ENCODE assay signal across 8 cellular contexts in the genomic region with DNA sequence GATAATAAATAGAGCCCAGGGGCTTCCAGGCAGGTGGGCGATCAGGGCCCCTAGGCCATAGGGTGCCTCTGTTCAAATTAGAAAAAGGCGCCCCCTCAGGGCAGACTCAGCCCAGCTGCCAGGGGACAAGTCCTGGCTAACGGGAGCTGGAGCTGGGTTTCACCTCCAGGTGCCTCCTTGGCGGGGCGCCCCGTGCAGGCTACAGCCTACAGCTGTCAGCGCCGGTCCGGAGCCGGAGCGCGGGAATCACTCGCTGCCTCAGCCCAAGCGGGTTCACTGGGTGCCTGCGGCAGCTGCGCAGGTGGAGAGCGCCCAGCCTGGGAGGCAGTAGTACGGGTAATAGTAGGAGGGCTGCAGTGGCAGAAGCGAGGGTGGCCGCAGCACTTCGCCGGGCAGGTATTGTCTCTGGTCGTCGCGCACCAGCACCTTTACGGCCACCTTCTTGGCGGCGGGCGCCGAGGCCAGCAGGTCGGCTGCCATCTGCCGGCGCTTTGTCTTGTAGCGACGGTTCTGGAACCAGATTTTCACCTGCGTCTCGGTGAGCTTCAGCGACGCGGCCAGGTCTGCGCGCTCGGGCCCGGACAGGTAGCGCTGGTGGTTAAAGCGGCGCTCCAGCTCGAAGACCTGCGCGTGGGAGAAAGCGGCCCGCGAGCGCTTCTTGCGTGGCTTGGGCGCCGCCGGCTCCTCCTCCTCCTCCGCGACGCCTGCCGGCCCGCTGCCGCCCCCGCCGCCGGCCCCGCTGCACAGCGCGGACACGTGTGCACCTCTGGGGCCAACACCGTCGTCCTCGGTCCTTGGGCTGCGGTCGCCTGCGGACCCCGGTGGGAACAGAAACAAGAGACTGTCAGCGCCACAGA. TPM values are rescaled to one million over a fixed set of nuclear protein-coding genes. Genes with fewer than 3 reads are reported as not detected.
A peak's percentile ranks its signal among the peaks of the same experiment; 100 is the strongest.
DNase-seq lines count a peak whose midpoint lies in the region; ATAC-seq and TF ChIP-seq lines count a peak whose summit lies in the region.

No MANE protein-coding gene starts in this region.

- peak overlapping the region in 9 of 10 experiments; percentile 27 to 58 (median 41); a peak in 17 of 20 replicates for H3K4me3 ChIP-seq in BLaER1 treated with 17β-estradiol and CSF1 and Interleukin-3, amounts not matched to agents 10 nM and 100 nM
- peak overlapping the region; percentile 14 to 16 for H3K4me3 ChIP-seq in vagina

- H3K27ac Mint-ChIP-seq in activated T-helper 17 cell treated with anti-CD3 and anti-CD28 coated beads, Interleukin-2, amount 50 U/mL, for 72 hours, result no peak overlapping the region

- no peaks in the 10 kb centered on the region; a peak in 2 of 22 replicates for H3K36me3 ChIP-seq in BLaER1 treated with 17β-estradiol and CSF1 and Interleukin-3, amounts not matched to agents 10 nM and 100 nM
- H3K36me3 ChIP-seq in vagina, result no peaks in the 10 kb centered on the region

- H3K27me3 Mint-ChIP-seq in activated T-helper 17 cell treated with anti-CD3 and anti-CD28 coated beads, Interleukin-2, amount 50 U/mL, for 72 hours, result peaks cover 64% of the 10 kb centered on the region

- H4K20me1 ChIP-seq in BLaER1 treated with 17β-estradiol and CSF1 and Interleukin-3, amounts not matched to agents 10 nM and 100 nM, result peaks cover 0 to 91% (median 81%) of the 10 kb centered on the region in 11 experiments; a peak in 17 of 22 replicates

- no peak for ATAC-seq in activated T-helper 17 cell treated with anti-CD3 and anti-CD28 coated beads, Interleukin-2, amount 50 U/mL, for 72 hours (replicated peaks)
- ATAC-seq in left colon (peak; percentile 60), GM18873 (IDR thresholded peaks at IDR 0.05; ENCODE audit: low FRiP score, unreplicated experiment) (no peak)

- H3K4me1 ChIP-seq in BLaER1 treated with 17β-estradiol and CSF1 and Interleukin-3, amounts not matched to agents 10 nM and 100 nM, result peaks cover 18 to 26% (median 23%) of the 10 kb centered on the region in 10 experiments; a peak in 19 of 20 replicates
- H3K4me1 ChIP-seq in vagina, result peaks cover 51% of the 10 kb centered on the region

- no peak overlapping the region for H3K9ac ChIP-seq in BLaER1 treated with 17β-estradiol and CSF1 and Interleukin-3, amounts not matched to agents 10 nM and 100 nM

- peaks cover 44 to 65% (median 55%) of the 10 kb centered on the region in 11 experiments for H3K9me3 ChIP-seq in BLaER1 treated with 17β-estradiol and CSF1 and Interleukin-3, amounts not matched to agents 10 nM and 100 nM (replicated peaks in 1 of 11)
- no peaks in the 10 kb centered on the region for H3K9me3 ChIP-seq in vagina

- peaks cover 44% of the 10 kb centered on the region for H3K36me3 Mint-ChIP-seq in activated T-helper 17 cell treated with anti-CD3 and anti-CD28 coated beads, Interleukin-2, amount 50 U/mL, for 72 hours (ENCODE audit: low read depth)

- TF ChIP-seq CTCF in GM20000 (IDR thresholded peaks at IDR 0.05; ENCODE audit: extremely low read depth, missing control alignments) (peak; percentile 21), vagina (IDR thresholded peaks at IDR 0.05) (no peak)

- H3K27ac ChIP-seq in BLaER1 treated with 17β-estradiol and CSF1 and Interleukin-3, amounts not matched to agents 10 nM and 100 nM, result no peak overlapping the region
- no peak overlapping the region for H3K27ac ChIP-seq in vagina

- H3K9me3 Mint-ChIP-seq in activated T-helper 17 cell treated with anti-CD3 and anti-CD28 coated beads, Interleukin-2, amount 50 U/mL, for 72 hours, result peaks cover 6% of the 10 kb centered on the region

- H3K27me3 ChIP-seq in BLaER1 treated with 17β-estradiol and CSF1 and Interleukin-3, amounts not matched to agents 10 nM and 100 nM, result peaks cover 100% of the 10 kb centered on the region in 11 experiments
- peaks cover 39% of the 10 kb centered on the region for H3K27me3 ChIP-seq in vagina

- H3K4me3 Mint-ChIP-seq in activated T-helper 17 cell treated with anti-CD3 and anti-CD28 coated beads, Interleukin-2, amount 50 U/mL, for 72 hours, result peak overlapping the region; percentile 27

- no peak for TF ChIP-seq POLR2A in vagina (IDR thresholded peaks at IDR 0.05)

- peak; percentile 73 for DNase-seq in GM20000 (ENCODE audit: low spot score)
- peak; percentile 48 to 69 for DNase-seq in left colon
- peak in 1 of 2 donors; percentile 83 for DNase-seq in vagina (ENCODE audit: extremely low spot score in 2 of 2)
- no peak for DNase-seq in medulla oblongata (ENCODE audit: extremely low spot score)
- no peak for DNase-seq in NCI-H128 (lab: John Stamatoyannopoulos, UW; ENCODE audit: unreplicated experiment)

- intact Hi-C loops in left colon (cut with DNase I, micrococcal nuclease) (loop anchor here (10.0 kb wide), 2 partner anchors 57 to 687 kb away; partner anchors contain the start of gene RAB28 (in 1 of the 2)), vagina (cut with DNase I) (no loop called here)

- H3K4me2 ChIP-seq in BLaER1 treated with 17β-estradiol and CSF1 and Interleukin-3, amounts not matched to agents 10 nM and 100 nM, result peak overlapping the region; percentile 33 to 83 (median 57)

- peaks cover 16% of the 10 kb centered on the region for H3K4me1 Mint-ChIP-seq in activated T-helper 17 cell treated with anti-CD3 and anti-CD28 coated beads, Interleukin-2, amount 50 U/mL, for 72 hours

RNA-seq across cellular contexts. Expression of gene NKX3-2, which starts 2.4 kb away (rescaled TPM):
- not detected for total RNA-seq in activated T-helper 17 cell treated with anti-CD3 and anti-CD28 coated beads, Interleukin-2, amount 50 U/mL, for 72 hours
- total RNA-seq in left colon (1 to 10 TPM in 1 of 2 donors, under 1 TPM in 1; 0.09 to 2.5 TPM), vagina (2.9 TPM)

RNA-seq across cellular contexts. Expression of gene RAB28, which starts 57.8 kb away (rescaled TPM):
- total RNA-seq in activated T-helper 17 cell treated with anti-CD3 and anti-CD28 coated beads, Interleukin-2, amount 50 U/mL, for 72 hours, result 10 to 100 TPM in 1 of 2 donors, 1 to 10 TPM in 1; 10.0 to 14.5 TPM
- total RNA-seq in left colon (10 to 100 TPM; 13.2 to 15.8 TPM), vagina (182 TPM)

Comparison
In these comparisons a context has a peak if more than half of its experiments do, and no peak if none do; other contexts are left out.
1. DNase-seq: peak in GM20000 (single experiment) and left colon (2 of 2); none in medulla oblongata (single experiment) and NCI-H128 (single experiment).
2. RNA of gene RAB28, which starts 57.8 kb away (total RNA-seq): 182 TPM in vagina (single experiment); 13.2 to 15.8 TPM in left colon and 10.0 to 14.5 TPM in activated T-helper 17 cell treated with anti-CD3 and anti-CD28 coated beads, Interleukin-2, amount 50 U/mL, for 72 hours; every median in the first group is over 10 times any median in the second.